8 cellular contexts compared by ENCODE assay signal in the genomic region with DNA sequence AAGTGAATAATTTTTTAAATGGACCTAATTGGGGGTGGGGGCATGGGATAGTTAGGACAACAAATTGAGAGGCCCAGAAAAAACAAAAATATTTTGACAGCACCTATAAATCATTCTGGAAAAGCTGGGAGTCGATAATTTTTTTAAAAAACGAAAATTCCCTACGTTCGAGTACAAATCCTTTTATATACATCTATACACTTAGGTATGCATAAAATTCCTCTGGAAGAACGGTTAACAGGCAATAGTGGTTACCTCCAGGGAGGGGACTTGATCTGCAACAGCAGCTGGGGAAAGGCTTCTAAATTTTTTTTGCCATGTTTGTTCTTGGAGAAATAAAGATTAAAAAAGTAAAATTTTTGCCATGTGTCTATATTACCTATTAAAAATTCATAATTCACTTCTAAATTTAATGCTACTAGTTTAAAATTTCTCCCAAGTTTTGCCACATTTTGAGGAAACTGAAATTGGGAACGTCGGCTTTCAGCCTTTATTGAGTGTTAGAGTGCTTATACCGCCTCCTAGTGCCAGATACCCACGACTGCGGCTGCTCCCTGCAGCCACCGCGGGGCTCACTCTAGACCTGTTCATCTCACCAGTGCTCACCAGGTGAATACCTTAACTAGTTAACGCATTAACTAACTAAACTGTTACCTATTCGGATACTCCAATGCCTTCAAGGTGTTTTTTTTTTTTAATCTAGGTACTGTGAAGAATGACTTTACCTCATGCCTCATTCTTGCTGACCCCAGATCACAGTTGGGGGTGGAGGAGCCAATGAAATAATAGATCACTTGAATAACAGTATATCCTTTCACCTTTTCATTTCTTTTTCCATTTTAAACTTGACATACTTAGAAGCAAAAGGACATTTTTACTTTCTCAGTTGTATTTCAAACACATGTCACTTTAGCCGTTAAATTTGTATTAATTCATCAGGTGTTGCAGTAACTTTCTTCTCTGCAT. TPM values are rescaled to one million over a fixed set of nuclear protein-coding genes. Genes with fewer than 3 reads are reported as not detected.
A peak's percentile ranks its signal among the peaks of the same experiment; 100 is the strongest.
DNase-seq lines count a peak whose midpoint lies in the region; ATAC-seq, FAIRE-seq and TF ChIP-seq lines count a peak whose summit lies in the region.

No MANE protein-coding gene starts in this region.

- POLR2A ChIA-PET in activated CD4-positive, alpha-beta memory T cell treated with anti-CD3 and anti-CD28 coated beads for 36 hours (lab: Charles Lee) = no interaction called here

- no peaks in the 10 kb centered on the region for H3K9me3 Mint-ChIP-seq in activated CD4-positive, alpha-beta memory T cell treated with anti-CD3 and anti-CD28 coated beads for 36 hours

- no peaks in the 10 kb centered on the region for H3K9me3 ChIP-seq in kidney (ENCODE audit: control insufficient read depth in 1 of 2, low read length in 2 of 2)

- ATAC-seq in GM21367 (IDR thresholded peaks at IDR 0.05; ENCODE audit: unreplicated experiment) (no peak), HG03354 (IDR thresholded peaks at IDR 0.05; ENCODE audit: poor library complexity, severe bottlenecking, unreplicated experiment) (no peak)

- in situ Hi-C loops in ACHN (cut with HindIII; ENCODE audit: low pct_ligation_motif_present, low pct_unique_long_range_greater_than_20kb, low sequenced_read_pairs) = no loop called here

- no peak overlapping the region for H3K9ac ChIP-seq in kidney (ENCODE audit: low read length in 2 of 2)

- no peak overlapping the region for H3K4me3 ChIP-seq in kidney (ENCODE audit: low read length in 2 of 2)

- CTCF ChIA-PET in activated CD4-positive, alpha-beta memory T cell treated with anti-CD3 and anti-CD28 coated beads for 36 hours (lab: Charles Lee) = interaction anchor here (0.9 to 5.5 kb wide), 6 partner anchors 16 to 210 kb away, joined by 3 to 28 read pairs (median 4); no protein-coding TSS in a partner anchor

- H3K27ac ChIP-seq in kidney (ENCODE audit: low read depth in 2 of 2, low read length in 2 of 2) = no peak overlapping the region

- H3K27me3 Mint-ChIP-seq in activated CD4-positive, alpha-beta memory T cell treated with anti-CD3 and anti-CD28 coated beads for 36 hours = peaks cover 58% of the 10 kb centered on the region

- peaks cover 0 to 6% of the 10 kb centered on the region in 2 donors for H3K4me1 ChIP-seq in kidney (ENCODE audit: control insufficient read depth in 1 of 2, insufficient read depth in 1 of 2, low read depth in 1 of 2, low read length in 2 of 2)

- no peak overlapping the region for H3K4me3 Mint-ChIP-seq in activated CD4-positive, alpha-beta memory T cell treated with anti-CD3 and anti-CD28 coated beads for 36 hours

- TF ChIP-seq CTCF in GM20000 (IDR thresholded peaks at IDR 0.05; ENCODE audit: extremely low read depth, missing control alignments) = peak; percentile 78
- peak; percentile 41 for TF ChIP-seq CTCF in kidney (IDR thresholded peaks at IDR 0.05; ENCODE audit: borderline replicate concordance, extremely low read depth, insufficient read depth)

- no peaks in the 10 kb centered on the region for H3K4me1 Mint-ChIP-seq in activated CD4-positive, alpha-beta memory T cell treated with anti-CD3 and anti-CD28 coated beads for 36 hours (ENCODE audit: low read depth)

- DNase-seq in ACHN = peak; percentile 12
- peak; percentile 67 for DNase-seq in GM20000 (ENCODE audit: low spot score)
- DNase-seq in activated CD4-positive, alpha-beta memory T cell treated with anti-CD3 and anti-CD28 coated beads for 36 hours = peak; percentile 50
- no peak for DNase-seq in kidney
- DNase-seq in effector CD4-positive, alpha-beta T cell = no peak
- DNase-seq in GF-D8 (lab: John Stamatoyannopoulos, UW) = no peak

- H3K36me3 ChIP-seq in kidney (ENCODE audit: control insufficient read depth in 1 of 2, insufficient read depth in 2 of 2, low read length in 2 of 2) = no peaks in the 10 kb centered on the region

- FAIRE-seq in kidney (lab: Jason Lieb, UNC) = no peak

- no peak overlapping the region for H3K27ac Mint-ChIP-seq in activated CD4-positive, alpha-beta memory T cell treated with anti-CD3 and anti-CD28 coated beads for 36 hours

- H3K36me3 Mint-ChIP-seq in activated CD4-positive, alpha-beta memory T cell treated with anti-CD3 and anti-CD28 coated beads for 36 hours = no peaks in the 10 kb centered on the region

- intact Hi-C loops in activated CD4-positive, alpha-beta memory T cell treated with anti-CD3 and anti-CD28 coated beads for 36 hours (cut with micrococcal nuclease) = loop anchor here (2.0 kb wide), 1 partner anchor 85 kb away; no protein-coding TSS in a partner anchor
- intact Hi-C loops in kidney (cut with DNase I) = no loop called here

RNA-seq across cellular contexts. Expression of gene BHMT, which starts 1.8 kb away (rescaled TPM):
- total RNA-seq in activated CD4-positive, alpha-beta memory T cell treated with anti-CD3 and anti-CD28 coated beads for 36 hours = not detected
- 30.7 TPM for total RNA-seq in kidney
- polyA plus RNA-seq in kidney (ENCODE audit: insufficient read depth, low read depth, low replicate concordance) = 270 TPM

RNA-seq across cellular contexts. Expression of gene BHMT2, which starts 40.2 kb away (rescaled TPM):
- total RNA-seq in activated CD4-positive, alpha-beta memory T cell treated with anti-CD3 and anti-CD28 coated beads for 36 hours = not detected
- 54.8 TPM for total RNA-seq in kidney
- polyA plus RNA-seq in kidney (ENCODE audit: insufficient read depth, low read depth, low replicate concordance) = 230 TPM

RNA-seq across cellular contexts. Expression of gene DMGDH, which starts 40.3 kb away (rescaled TPM):
- total RNA-seq in activated CD4-positive, alpha-beta memory T cell treated with anti-CD3 and anti-CD28 coated beads for 36 hours = 1 to 10 TPM; 1.3 to 1.7 TPM
- total RNA-seq in kidney = 10.4 TPM
- 39.7 TPM for polyA plus RNA-seq in kidney (ENCODE audit: insufficient read depth, low read depth, low replicate concordance)

Comparison
In these comparisons a context has a peak if more than half of its experiments do, and no peak if none do; other contexts are left out.
1. DNase-seq: peak in ACHN (single experiment), GM20000 (single experiment) and activated CD4-positive, alpha-beta memory T cell treated with anti-CD3 and anti-CD28 coated beads for 36 hours (single experiment); none in kidney (single experiment), effector CD4-positive, alpha-beta T cell (single experiment) and GF-D8 (single experiment).
2. RNA of gene BHMT, which starts 1.8 kb away (total RNA-seq): 30.7 TPM in kidney (single experiment); not detected in activated CD4-positive, alpha-beta memory T cell treated with anti-CD3 and anti-CD28 coated beads for 36 hours; every median in the first group is over 10 times any median in the second.
3. RNA of gene BHMT2, which starts 40.2 kb away (total RNA-seq): 54.8 TPM in kidney (single experiment); not detected in activated CD4-positive, alpha-beta memory T cell treated with anti-CD3 and anti-CD28 coated beads for 36 hours; every median in the first group is over 10 times any median in the second.